ENCODE assay signal across 17 cellular contexts in the genomic region with DNA sequence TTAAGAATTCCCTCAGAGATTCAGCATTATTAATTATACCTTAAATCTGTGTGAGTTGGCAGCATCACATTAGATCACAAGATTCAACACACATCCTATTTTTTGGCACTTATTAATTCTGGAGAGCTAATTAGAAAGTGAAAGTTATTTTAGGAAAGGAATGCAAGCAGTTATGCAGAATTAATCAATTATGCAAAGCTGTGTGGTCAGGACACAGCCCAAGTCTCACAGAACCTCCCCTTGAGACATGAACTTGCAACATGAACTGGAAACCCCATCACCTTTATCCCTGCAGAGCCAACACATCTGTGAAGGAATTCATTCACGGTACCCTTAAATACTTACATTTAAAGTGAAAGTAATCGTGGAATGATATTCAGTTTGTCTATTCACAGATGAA.
DNase-seq lines count a peak whose midpoint lies in the region; ATAC-seq and TF ChIP-seq lines count a peak whose summit lies in the region.
"Had no signal": no experiment of that assay in that cellular context is flagged by ENCODE, and none has a peak within 500 bp of the region (broad histone marks: within the 10 kb centered on the region; RNA-seq: fewer than 3 reads in every experiment).

No MANE protein-coding gene starts in this region.

- TF ChIP-seq POLR2A in GM18505 (IDR thresholded peaks at IDR 0.05; ENCODE audit: borderline replicate concordance, extremely low read depth, insufficient read depth, insufficient read length): no peak

- peak; percentile 51 for ATAC-seq in GM18867 (IDR thresholded peaks at IDR 0.05; ENCODE audit: unreplicated experiment)
- no peak for ATAC-seq in HG03354 (IDR thresholded peaks at IDR 0.05; ENCODE audit: poor library complexity, severe bottlenecking, unreplicated experiment)
- ATAC-seq in GM18505 (IDR thresholded peaks at IDR 0.05; ENCODE audit: unreplicated experiment): no peak
- ATAC-seq: naive thymus-derived CD4-positive, alpha-beta T cell; pancreas had no signal

- H3K4me2 ChIP-seq in fibroblast of lung (ENCODE audit: extremely low read depth, insufficient read depth, low read length) (peak overlapping the region; percentile 7), skeletal muscle satellite cell (ENCODE audit: low read length) (peak overlapping the region; percentile 73), hepatocyte (no peak overlapping the region)

- 81% methylated on average over 2 of the region's 2 CpGs for WGBS in hepatocyte (ENCODE audit: low lambda C conversion rate, missing lambda C conversion rate)

- H3K4me3 ChIP-seq in SJCRH30: no peak overlapping the region
- no peak overlapping the region for H3K4me3 ChIP-seq in fibroblast of lung (replicated peaks in 1 of 4; ENCODE audit: control extremely low read depth in 1 of 4, insufficient read depth in 1 of 4, low read depth in 3 of 4, low read length in 4 of 4)
- no peak overlapping the region for H3K4me3 ChIP-seq in skeletal muscle satellite cell (ENCODE audit: low read length)
- H3K4me3 ChIP-seq in hepatocyte: no peak overlapping the region
- H3K4me3 ChIP-seq: pancreas, right lobe of liver, thoracic aorta had no signal

- H3K79me2 ChIP-seq in fibroblast of lung (ENCODE audit: control insufficient read depth, insufficient read depth, low read length) (peaks cover 43% of the 10 kb centered on the region), hepatocyte (peaks cover 40% of the 10 kb centered on the region)

- no peak overlapping the region; the same call in 1 of the 2 replicates for H3K27ac ChIP-seq in SJCRH30
- H3K27ac ChIP-seq in fibroblast of lung (ENCODE audit: insufficient read depth, low read length): no peak overlapping the region
- H3K27ac ChIP-seq in hepatocyte: no peak overlapping the region
- H3K27ac ChIP-seq: pancreas, right lobe of liver, thoracic aorta had no signal

- peak; percentile 17 to 42 for DNase-seq in SJCRH30
- DNase-seq in fibroblast of lung (ENCODE audit: low read depth in 2 of 2): peak in 1 of 2 donors; percentile 54
- no peak for DNase-seq in hepatocyte (ENCODE audit: low spot score)
- DNase-seq: activated CD4-positive, alpha-beta T cell treated with anti-CD3 and anti-CD28 coated beads for 4 hours; COR-L47; cortex of kidney; DND-41; kidney; naive thymus-derived CD4-positive, alpha-beta T cell; NCI-H526; pancreas; right lobe of liver had no signal

- TF ChIP-seq CTCF in fibroblast of lung (conservative IDR thresholded peaks at IDR 0.05 in 1 of 2, IDR thresholded peaks at IDR 0.05 in 1 of 2; ENCODE audit: low read depth in 1 of 2, low read length in 2 of 2): no peak
- TF ChIP-seq CTCF in hepatocyte (IDR thresholded peaks at IDR 0.05; ENCODE audit: poor library complexity): no peak

- peaks cover 17% of the 10 kb centered on the region for H3K4me1 ChIP-seq in SJCRH30
- H3K4me1 ChIP-seq in fibroblast of lung (ENCODE audit: control insufficient read depth, extremely low read depth, insufficient read depth, low read length): peaks cover 2% of the 10 kb centered on the region
- peaks cover 4% of the 10 kb centered on the region for H3K4me1 ChIP-seq in skeletal muscle satellite cell (ENCODE audit: control insufficient read depth, insufficient read depth, low read length)
- H3K4me1 ChIP-seq in hepatocyte (ENCODE audit: insufficient read depth): peaks cover 4% of the 10 kb centered on the region
- H3K4me1 ChIP-seq: pancreas, right lobe of liver had no signal

- no peaks in the 10 kb centered on the region for H3K9me2 ChIP-seq in hepatocyte (replicated peaks; ENCODE audit: insufficient read depth)

- H3K36me3 ChIP-seq in SJCRH30 (no peaks in the 10 kb centered on the region), fibroblast of lung (ENCODE audit: control insufficient read depth, insufficient read depth, low read length) (no peaks in the 10 kb centered on the region), skeletal muscle satellite cell (ENCODE audit: insufficient read depth, low read length) (peaks cover 17% of the 10 kb centered on the region), hepatocyte (replicated peaks; ENCODE audit: insufficient read depth, low read depth) (no peaks in the 10 kb centered on the region)
- H3K36me3 ChIP-seq: pancreas, right lobe of liver, thoracic aorta had no signal

- H3K9me3 ChIP-seq in SJCRH30 (replicated peaks) (no peaks in the 10 kb centered on the region), fibroblast of lung (ENCODE audit: control insufficient read depth, insufficient read depth, low read depth, low read length) (no peaks in the 10 kb centered on the region), skeletal muscle satellite cell (replicated peaks; ENCODE audit: low read length) (no peaks in the 10 kb centered on the region), hepatocyte (ENCODE audit: low read depth) (no peaks in the 10 kb centered on the region)
- H3K9me3 ChIP-seq: pancreas, right lobe of liver, thoracic aorta had no signal

- H3K9ac ChIP-seq in fibroblast of lung (ENCODE audit: insufficient read depth, low read length) (no peak overlapping the region), skeletal muscle satellite cell (ENCODE audit: low read depth, low read length) (no peak overlapping the region)

- H2AFZ ChIP-seq in fibroblast of lung (ENCODE audit: low read length): no peak overlapping the region
- H2AFZ ChIP-seq in hepatocyte: no peak overlapping the region

- H3K27me3 ChIP-seq in SJCRH30: no peaks in the 10 kb centered on the region
- no peaks in the 10 kb centered on the region for H3K27me3 ChIP-seq in fibroblast of lung (ENCODE audit: control insufficient read depth, insufficient read depth, low read length)
- no peaks in the 10 kb centered on the region for H3K27me3 ChIP-seq in skeletal muscle satellite cell (ENCODE audit: control insufficient read depth, insufficient read depth, low read length)
- H3K27me3 ChIP-seq in hepatocyte: no peaks in the 10 kb centered on the region
- H3K27me3 ChIP-seq: pancreas, right lobe of liver had no signal

- H4K20me1 ChIP-seq in fibroblast of lung (ENCODE audit: control insufficient read depth, extremely low read depth, insufficient read depth, low read length): no peaks in the 10 kb centered on the region
- H4K20me1 ChIP-seq in hepatocyte (ENCODE audit: insufficient read depth, poor library complexity, severe bottlenecking): no peaks in the 10 kb centered on the region
